ENCODE assay signal across 9 cellular contexts in genomic region chr1:217135987-217136894, GRCh38.
DNase-seq lines count a peak whose midpoint lies in the region; ATAC-seq and TF ChIP-seq lines count a peak whose summit lies in the region.
"Had no signal": no experiment of that assay in that cellular context is flagged by ENCODE, and none has a peak within 500 bp of the region (broad histone marks: within the 10 kb centered on the region; RNA-seq: fewer than 3 reads in every experiment).

No MANE protein-coding gene starts in this region.

- H3K27ac ChIP-seq in stomach (no peak overlapping the region), Peyer's patch (no peak overlapping the region)

- TF ChIP-seq POLR2A in stomach (IDR thresholded peaks at IDR 0.05): no peak
- no peak for TF ChIP-seq POLR2A in Peyer's patch (IDR thresholded peaks at IDR 0.05)

- H3K27me3 Mint-ChIP-seq in WTC11 (ENCODE audit: low read depth): peaks cover 99% of the 10 kb centered on the region

- H3K36me3 Mint-ChIP-seq in WTC11: no peaks in the 10 kb centered on the region

- POLR2A ChIA-PET in WTC11 (lab: Charles Lee): interaction anchor here (0.9 kb wide), 1 partner anchor 9 kb away, joined by 3 read pairs; no protein-coding TSS in a partner anchor

- H3K27ac Mint-ChIP-seq in WTC11: no peak overlapping the region

- no peaks in the 10 kb centered on the region for H3K9me3 Mint-ChIP-seq in WTC11

- TF ChIP-seq CTCF in WTC11 (IDR thresholded peaks at IDR 0.05) (no peak), stomach (IDR thresholded peaks at IDR 0.05) (no peak), Peyer's patch (IDR thresholded peaks at IDR 0.05) (peak in 1 of 6 experiments; percentile 14)

- peaks cover 16 to 45% (median 44%) of the 10 kb centered on the region in 4 donors for H3K4me1 ChIP-seq in stomach
- H3K4me1 ChIP-seq in Peyer's patch: peaks cover 0 to 31% (median 0%) of the 10 kb centered on the region in 4 donors

- CTCF ChIA-PET in WTC11 (lab: Charles Lee): interaction anchor here (0.7 to 1.6 kb wide), 3 partner anchors 88 to 386 kb away, joined by 3 to 8 read pairs (median 4); no protein-coding TSS in a partner anchor

- no peaks in the 10 kb centered on the region for H3K36me3 ChIP-seq in stomach
- no peaks in the 10 kb centered on the region for H3K36me3 ChIP-seq in Peyer's patch

- H3K4me3 ChIP-seq in stomach (peak overlapping the region; percentile 43 to 58 (median 52)), Peyer's patch (peak overlapping the region in 2 of 4 donors; percentile 54 to 57)

- TF ChIP-seq EP300 in stomach (IDR thresholded peaks at IDR 0.05): no peak

- H3K9me3 ChIP-seq in stomach (no peaks in the 10 kb centered on the region), Peyer's patch (peaks cover 0 to 5% (median 0%) of the 10 kb centered on the region in 4 donors)

- DNase-seq in NCI-H2196 (lab: John Stamatoyannopoulos, UW; ENCODE audit: unreplicated experiment) (peak; percentile 12), NCI-H2196 treated with DMSO at 0.1 percent for 48 hours (lab: John Stamatoyannopoulos, UW; ENCODE audit: unreplicated experiment) (no peak), WTC11 (ENCODE audit: low spot score) (peak; percentile 43), islet precursor cell (peak; percentile 51), stomach (no peak), Peyer's patch (no peak), AG08395 (ENCODE audit: low spot score) (no peak)
- DNase-seq: NCI-H2081 treated with DMSO at 0.1 percent for 48 hours had no signal

- peak; percentile 2 for ATAC-seq in WTC11
- ATAC-seq in GM18858 (IDR thresholded peaks at IDR 0.05; ENCODE audit: unreplicated experiment): no peak

- peak overlapping the region; percentile 89 for H3K4me3 Mint-ChIP-seq in WTC11

- intact Hi-C loops in stomach (cut with DNase I; ENCODE audit: low total_unique reads): no loop called here

- H3K27me3 ChIP-seq in stomach (peaks cover 5 to 87% (median 70%) of the 10 kb centered on the region in 3 donors), Peyer's patch (peaks cover 0 to 27% of the 10 kb centered on the region in 2 donors)

- 14 to 41% (median 34%) methylated on average over 35 to 36 of the region's 36 CpGs for WGBS in stomach, 5 donors

- peaks cover 59% of the 10 kb centered on the region for H3K4me1 Mint-ChIP-seq in WTC11

TF ChIP-seq in WTC11, 78 proteins besides CTCF, POLR2A, EP300 and RAD21 (continues in another document):
- TF ChIP-seq ZNF671 (CRISPR knock-in tag; IDR thresholded peaks at IDR 0.05) (no peak), FOXP4 (CRISPR knock-in tag; IDR thresholded peaks at IDR 0.05) (no peak), PREB (CRISPR knock-in tag; IDR thresholded peaks at IDR 0.05; ENCODE audit: borderline replicate concordance) (no peak), ATF2 (CRISPR knock-in tag; IDR thresholded peaks at IDR 0.05; ENCODE audit: borderline replicate concordance, low read depth) (no peak), ZNF281 (CRISPR knock-in tag; IDR thresholded peaks at IDR 0.05) (0 out of 2 replicates have a peak, but pooled peaks have one; percentile 36), ATF3 (CRISPR knock-in tag; conservative IDR thresholded peaks at IDR 0.05) (no peak), ERG (CRISPR knock-in tag; IDR thresholded peaks at IDR 0.05) (no peak), SOX15 (CRISPR knock-in tag; IDR thresholded peaks at IDR 0.05) (no peak)

Comparison
In these comparisons a context has a peak if more than half of its experiments do, and no peak if none do; other contexts are left out.
1. DNase-seq: peak in NCI-H2196 (single experiment), WTC11 (single experiment) and islet precursor cell (single experiment); none in NCI-H2196 treated with DMSO at 0.1 percent for 48 hours (single experiment), stomach (single experiment), Peyer's patch (0 of 3) and AG08395 (single experiment).